Comparison of ENCODE assay signal across 5 cellular contexts in the genomic region with DNA sequence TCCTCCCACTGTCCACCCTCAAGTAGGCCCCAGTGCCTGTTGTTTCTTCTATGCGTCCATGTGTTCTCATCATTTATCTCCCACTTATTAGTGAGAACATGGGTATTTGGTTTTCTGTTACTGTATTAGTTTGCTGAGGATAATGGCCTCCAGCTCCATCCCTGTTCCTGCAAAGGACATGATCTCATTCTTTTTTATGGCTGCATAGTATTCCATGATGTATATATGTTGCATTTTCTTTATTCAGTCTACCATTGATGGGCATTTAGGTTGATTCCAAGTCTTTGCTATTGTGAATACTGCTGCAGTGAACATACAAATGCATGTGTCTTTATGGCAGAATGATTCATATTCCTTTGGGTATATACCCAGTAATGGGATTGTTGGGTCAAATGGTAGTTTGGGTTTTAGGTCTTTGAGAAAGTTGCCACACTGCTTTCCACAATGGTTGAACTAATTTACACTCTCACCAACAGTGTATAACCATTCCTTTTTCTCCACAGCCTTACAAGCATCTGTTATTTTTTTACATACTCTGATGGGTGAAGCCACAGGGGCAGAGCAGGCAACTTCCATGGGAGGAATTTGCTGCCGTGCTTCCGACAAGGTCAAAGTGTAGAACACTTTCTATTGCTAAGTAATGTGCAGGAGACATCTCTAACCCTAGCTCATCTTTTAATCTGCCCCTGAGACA. TPM values are rescaled to one million over a fixed set of nuclear protein-coding genes. Genes with fewer than 3 reads are reported as not detected.
DNase-seq lines count a peak whose midpoint lies in the region; ATAC-seq, FAIRE-seq and TF ChIP-seq lines count a peak whose summit lies in the region.
"Not testable (repeated sequence)": the region's sequence is repeated elsewhere in the genome, so short reads cannot be mapped to it uniquely, and the experiment has no call there.

No MANE protein-coding gene starts in this region.

- H3K4me3 Mint-ChIP-seq in WTC11: not testable (repeated sequence)

- not testable (repeated sequence) for H2AFZ ChIP-seq in OCI-LY3 (ENCODE audit: low read depth, low read length); K562 (ENCODE audit: low read depth, low read length); H1 (ENCODE audit: low read length)

- H2BK5ac ChIP-seq in H1 (ENCODE audit: low read depth, low read length): not testable (repeated sequence)

- H3K27me3 Mint-ChIP-seq in WTC11 (ENCODE audit: low read depth): not testable (repeated sequence)

- CTCF ChIA-PET in WTC11 (lab: Charles Lee); K562 (lab: Yijun Ruan, JAX; ENCODE audit: low intra/inter-chr PET ratio); H1 (lab: Charles Lee; ENCODE audit: partially characterized antibody): not testable (repeated sequence)

- H2BK20ac ChIP-seq in H1 (ENCODE audit: low read length): not testable (repeated sequence)

- H2BK15ac ChIP-seq in H1 (ENCODE audit: low read length): not testable (repeated sequence)

- not testable (repeated sequence) for H3K36me3 Mint-ChIP-seq in WTC11

- peak overlapping the region; percentile 89; the same call in 1 of the 2 replicates for H3K27ac ChIP-seq in OCI-LY3 (ENCODE audit: low read length)
- not testable (repeated sequence) for H3K27ac ChIP-seq in K562 (ENCODE audit: extremely low read depth, low read depth, low read length); H1 (ENCODE audit: low read depth, low read length)

- not testable (repeated sequence) for H3K4me2 ChIP-seq in OCI-LY3 (ENCODE audit: low read length); K562 (ENCODE audit: insufficient read depth, low read length); H1 (ENCODE audit: insufficient read depth in 1 of 2, low read depth in 2 of 2, low read length in 2 of 2)

- H3K4me3 ChIP-seq in OCI-LY3 (ENCODE audit: low read length); K562; H1 (ENCODE audit: extremely low read depth in 1 of 4, insufficient read depth in 2 of 4, low read depth in 3 of 4, low read length in 4 of 4): not testable (repeated sequence)

- TF ChIP-seq POLR2A in K562 (conservative IDR thresholded peaks at IDR 0.05); H1 (IDR thresholded peaks at IDR 0.05; ENCODE audit: control extremely low read depth in 1 of 2, low read depth in 2 of 2, low read length in 2 of 2): not testable (repeated sequence)

- FAIRE-seq in K562 (lab: Jason Lieb, UNC); H1 (lab: Jason Lieb, UNC): not testable (repeated sequence)
- FAIRE-seq in urothelium cell line (lab: Jason Lieb, UNC): peak; percentile 63

- not testable (repeated sequence) for H4K20me1 ChIP-seq in OCI-LY3 (ENCODE audit: insufficient read depth, low read length); K562 (replicated peaks; ENCODE audit: control insufficient read depth, insufficient read depth, low read length); H1 (replicated peaks in 1 of 2; ENCODE audit: control insufficient read depth in 1 of 2, insufficient read depth in 2 of 2, low read length in 2 of 2)

- not testable (repeated sequence) for H4K5ac ChIP-seq in H1 (ENCODE audit: insufficient read length, low read depth, low read length)

- H2AK5ac ChIP-seq in H1 (ENCODE audit: low read depth, low read length): 0 out of 2 replicates have a peak overlapping the region, but pooled peaks have one; percentile 28

- not testable (repeated sequence) for H4K91ac ChIP-seq in H1 (replicated peaks; ENCODE audit: insufficient read length, low read length)

- not testable (repeated sequence) for H3K56ac ChIP-seq in H1 (replicated peaks; ENCODE audit: insufficient read length, low read depth, low read length)

- H3K9ac ChIP-seq in OCI-LY3 (ENCODE audit: low read length); K562 (ENCODE audit: insufficient read depth in 1 of 2, low read depth in 2 of 2, low read length in 2 of 2); H1 (replicated peaks in 1 of 4; ENCODE audit: extremely low read depth in 1 of 4, low read depth in 3 of 4, low read length in 3 of 4): not testable (repeated sequence)

- H3K4ac ChIP-seq in H1 (replicated peaks; ENCODE audit: insufficient read length, low read depth, low read length): not testable (repeated sequence)

- H4K8ac ChIP-seq in H1 (ENCODE audit: extremely low read depth, insufficient read depth, low read length): not testable (repeated sequence)

- not testable (repeated sequence) for H3K18ac ChIP-seq in H1 (ENCODE audit: extremely low read depth, low read length)

- H3K36me3 ChIP-seq in OCI-LY3 (replicated peaks; ENCODE audit: low read depth, low read length); K562 (ENCODE audit: control insufficient read depth, insufficient read depth, low read length); H1 (ENCODE audit: control insufficient read depth in 2 of 4, insufficient read depth in 4 of 4, low read length in 3 of 4): not testable (repeated sequence)

- intact Hi-C loops in K562 (cut with micrococcal nuclease): not testable (repeated sequence)

- TF ChIP-seq EP300 in K562 (IDR thresholded peaks at IDR 0.05; ENCODE audit: low read length); H1 (IDR thresholded peaks at IDR 0.05; ENCODE audit: borderline replicate concordance in 1 of 2, low read depth in 2 of 2, low read length in 2 of 2): not testable (repeated sequence)

- not testable (repeated sequence) for TF ChIP-seq RAD21 in K562 (CRISPR knock-in tag; conservative IDR thresholded peaks at IDR 0.05 in 1 of 2, IDR thresholded peaks at IDR 0.05 in 1 of 2); H1 (IDR thresholded peaks at IDR 0.05 in 1 of 2, conservative IDR thresholded peaks at IDR 0.05 in 1 of 2; ENCODE audit: low read depth in 2 of 2, low read length in 2 of 2)

- not testable (repeated sequence) for BruUV-seq in K562 (replicated peaks; lab: Mats Ljungman, UMichigan)

- peaks cover 37% of the 10 kb centered on the region for H3K4me1 ChIP-seq in OCI-LY3 (ENCODE audit: low read length)
- H3K4me1 ChIP-seq in K562 (replicated peaks in 1 of 2; ENCODE audit: control insufficient read depth in 2 of 2, insufficient read depth in 2 of 2, low read length in 2 of 2); H1 (replicated peaks in 1 of 4; ENCODE audit: control insufficient read depth in 3 of 4, insufficient read depth in 4 of 4, low read length in 3 of 4): not testable (repeated sequence)

- H2BK120ac ChIP-seq in H1 (replicated peaks; ENCODE audit: low read depth, low read length): not testable (repeated sequence)

- not testable (repeated sequence) for H2BK12ac ChIP-seq in H1 (ENCODE audit: low read depth, low read length)

- not testable (repeated sequence) for H3K4me1 Mint-ChIP-seq in WTC11

- WGBS in K562 (ENCODE audit: insufficient coverage, low coverage, missing lambda C conversion rate): 4% methylated on average over 3 of the region's 3 CpGs
- 95% methylated on average over 3 of the region's 3 CpGs; no CpG with 5 or more reads in 1 of the 2 experiments for WGBS in H1 (ENCODE audit: extremely low coverage in 1 of 2, insufficient coverage in 1 of 2, insufficient read length in 1 of 2, insufficient replicate concordance in 2 of 2, low coverage in 1 of 2, low lambda C conversion rate in 2 of 2, missing lambda C conversion rate in 1 of 2), 2 experiments

- H3K23ac ChIP-seq in H1 (ENCODE audit: insufficient read length): not testable (repeated sequence)

- H3K23me2 ChIP-seq in H1 (ENCODE audit: low read depth, low read length): not testable (repeated sequence)

- H3K27me3 ChIP-seq in OCI-LY3 (ENCODE audit: low read depth, low read length); H1 (replicated peaks in 1 of 4; ENCODE audit: control insufficient read depth in 3 of 4, extremely low read depth in 1 of 4, insufficient read depth in 3 of 4, low read length in 3 of 4): not testable (repeated sequence)
- H3K27me3 ChIP-seq in K562 (ENCODE audit: control insufficient read depth in 2 of 2, insufficient read depth in 2 of 2, low read length in 2 of 2): peaks cover 27 to 34% of the 10 kb centered on the region in 2 experiments

- H3K14ac ChIP-seq in H1 (ENCODE audit: insufficient read length): not testable (repeated sequence)

- H3K27ac Mint-ChIP-seq in WTC11: not testable (repeated sequence)

- ATAC-seq in WTC11, K562: not testable (repeated sequence)

- in situ Hi-C loops in K562 (cut with MboI): not testable (repeated sequence)

- not testable (repeated sequence) for H3K79me1 ChIP-seq in H1 (ENCODE audit: low read depth, low read length)

- H3K79me2 ChIP-seq in OCI-LY3 (ENCODE audit: low read length); K562 (ENCODE audit: control insufficient read depth, insufficient read depth, low read length); H1 (ENCODE audit: control insufficient read depth in 1 of 2, insufficient read depth in 2 of 2, low read length in 2 of 2): not testable (repeated sequence)

- not testable (repeated sequence) for H3K9me3 ChIP-seq in OCI-LY3 (ENCODE audit: insufficient read depth, low read length); K562 (replicated peaks; ENCODE audit: control insufficient read depth, insufficient read depth, low read depth, low read length); H1 (ENCODE audit: insufficient read depth in 2 of 2, low read depth in 1 of 2, low read length in 1 of 2)

- not testable (repeated sequence) for TF ChIP-seq CTCF in OCI-LY3 (IDR thresholded peaks at IDR 0.05; ENCODE audit: low read depth, low read length); WTC11 (IDR thresholded peaks at IDR 0.05); K562 (IDR thresholded peaks at IDR 0.05 in 2 of 3, conservative IDR thresholded peaks at IDR 0.05 in 1 of 3; ENCODE audit: insufficient read depth in 2 of 3, low read depth in 1 of 3, low read length in 3 of 3); H1 (IDR thresholded peaks at IDR 0.05; ENCODE audit: control extremely low read depth in 1 of 3, insufficient read depth in 1 of 3, low read depth in 1 of 3, low read length in 3 of 3)

- POLR2A ChIA-PET in WTC11 (lab: Charles Lee); H1 (lab: Charles Lee; ENCODE audit: partially characterized antibody): not testable (repeated sequence)
- POLR2A ChIA-PET in K562 (lab: Yijun Ruan, JAX): interaction anchor here (0.7 to 10.7 kb wide), 6 partner anchors 11 to 55 kb away, joined by 3 to 83 read pairs (median 4); no protein-coding TSS in a partner anchor

- not testable (repeated sequence) for DNase-seq in WTC11 (ENCODE audit: low spot score); K562 (ENCODE audit: extremely low read depth in 1 of 4, low spot score in 3 of 4); H1 (ENCODE audit: low read depth in 1 of 2, low spot score in 2 of 2); urothelium cell line (ENCODE audit: low spot score)

- H3K9me1 ChIP-seq in K562 (ENCODE audit: control insufficient read depth, insufficient read depth, low read length): not testable (repeated sequence)

- not testable (repeated sequence) for H3K9me3 Mint-ChIP-seq in WTC11

RNA-seq across cellular contexts. Expression of gene GNAZ, which starts 48.5 kb away (rescaled TPM):
- 9.9 to 11.4 TPM (median 11.0 TPM) in 3 replicates for total RNA-seq in WTC11 (2021)
- 0.79 and 1.2 TPM in 2 replicates for total RNA-seq in K562 (2011; cell fraction: chromatin; rRNA removed; ENCODE audit: low replicate concordance)
- total RNA-seq in K562 (2011; cell fraction: nucleolus; rRNA removed): 0.50 and 0.79 TPM in 2 replicates
- total RNA-seq in K562 (2011; cell fraction: nucleoplasm; rRNA removed): 0.29 and 0.46 TPM in 2 replicates
- total RNA-seq in K562 (2014; rRNA removed): 0.14 and 0.24 TPM in 2 replicates
- total RNA-seq in K562 (2014; rRNA removed; fragmentation: Illumina TruSeq; extraction: Trizol): 0.04 and 0.10 TPM in 2 replicates
- 0.04 and 0.11 TPM in 2 replicates for total RNA-seq in K562 (2015; rRNA removed; fragmentation: Illumina TruSeq; extraction: Trizol)
- 0.22 and 0.74 TPM in 2 replicates for total RNA-seq in K562 (2021)
- 0.13 and 0.22 TPM in 2 replicates for polyA plus RNA-seq in K562 (2011; rRNA removed)
- 0.15 and 0.31 TPM in 2 replicates for polyA plus RNA-seq in K562 (2011; cell fraction: cytosol; rRNA removed)
- polyA plus RNA-seq in K562 (2011; cell fraction: nucleus; rRNA removed): 0.35 and 0.60 TPM in 2 replicates
- 0.14 and 0.26 TPM in 2 replicates for polyA plus RNA-seq in K562 (2012)
- 0.12 and 0.13 TPM in 2 replicates for polyA plus RNA-seq in K562 (2014; fragmentation: Illumina TruSeq; extraction: Trizol)
- polyA plus RNA-seq in K562 (2014; fragmentation: Nextera tagmentation; extraction: Ambion mirVana): not detected
- polyA plus RNA-seq in K562 (2014; rRNA removed): 0.18 TPM in 1 of 2 replicates, not detected in the other
- polyA minus RNA-seq in K562 (2011; rRNA and poly(A)+ RNA removed): 0.21 and 0.32 TPM in 2 replicates
- 0.57 TPM in 1 of 2 replicates, not detected in the other for polyA minus RNA-seq in K562 (2011; cell fraction: cytosol; rRNA and poly(A)+ RNA removed)
- 0.40 and 0.67 TPM in 2 replicates for polyA minus RNA-seq in K562 (2011; cell fraction: nucleus; rRNA and poly(A)+ RNA removed)
- total RNA-seq in H1 (2021; fragmentation: NEBNext Ultra II Directional; extraction: Animal tissue kit (Norgen Biotek cat#: 25700)): 9.6 and 9.7 TPM in 2 replicates
- 6.6 and 6.9 TPM in 2 replicates for polyA plus RNA-seq in H1 (2011; rRNA removed)
- polyA plus RNA-seq in H1 (2011; cell fraction: cytosol; rRNA removed): 7.7 TPM
- polyA plus RNA-seq in H1 (2011; cell fraction: nucleus; rRNA removed): 7.4 TPM
- polyA plus RNA-seq in H1 (2012, experiment 1 of 2): 5.7 to 7.8 TPM (median 6.8 TPM) in 4 replicates
- polyA plus RNA-seq in H1 (2012, experiment 2 of 2): 4.4 TPM
- 5.3 TPM for polyA plus RNA-seq in H1 (2013, experiment 1 of 2)
- polyA plus RNA-seq in H1 (2013, experiment 2 of 2): 5.5 TPM
- 6.4 and 7.5 TPM in 2 replicates for polyA minus RNA-seq in H1 (2011; rRNA and poly(A)+ RNA removed)
- 5.6 TPM for polyA minus RNA-seq in H1 (2011; cell fraction: cytosol; rRNA and poly(A)+ RNA removed)
- polyA minus RNA-seq in H1 (2011; cell fraction: nucleus; rRNA and poly(A)+ RNA removed): 4.3 TPM
